In genomic region chr2:128261245-128262128, GRCh38 we compare ENCODE assay signal across 11 cellular contexts. TPM values are rescaled to one million over a fixed set of nuclear protein-coding genes. Genes with fewer than 3 reads are reported as not detected.
DNase-seq lines count a peak whose midpoint lies in the region; ATAC-seq and TF ChIP-seq lines count a peak whose summit lies in the region.
"Had no signal": no experiment of that assay in that cellular context is flagged by ENCODE, and none has a peak within 500 bp of the region (broad histone marks: within the 10 kb centered on the region; RNA-seq: fewer than 3 reads in every experiment).

No MANE protein-coding gene starts in this region.

- intact Hi-C loops in left ventricle myocardium superior (cut with micrococcal nuclease) (no loop called here), sigmoid colon (cut with DNase I) (no loop called here), colonic mucosa (cut with DNase I) (no loop called here)

- 85 to 87% methylated on average over 26 of the region's 26 CpGs for WGBS in sigmoid colon, 2 donors

- DNase-seq in GM23338 (ENCODE audit: low spot score) (no peak), SW480 (ENCODE audit: low spot score) (peak; percentile 44), left ventricle myocardium superior (no peak), sigmoid colon (no peak), kidney glomerular epithelial cell (lab: John Stamatoyannopoulos, UW) (no peak), colonic mucosa (no peak)
- DNase-seq in stimulated activated naive CD4-positive, alpha-beta T cell (lab: John Stamatoyannopoulos, UW), result no peak
- DNase-seq: activated T-cell treated with anti-CD3 and anti-CD28 coated beads, Interleukin-2, amount 50 U/mL, for 72 hours; immature natural killer cell; NCI-H2227 treated with DMSO at 0.1 percent for 48 hours had no signal

- H3K27ac ChIP-seq in GM23338 (ENCODE audit: low read depth), result peak overlapping the region; percentile 36
- peak overlapping the region in 3 of 4 donors; percentile 59 to 74 (median 70) for H3K27ac ChIP-seq in sigmoid colon
- no peak overlapping the region for H3K27ac ChIP-seq in colonic mucosa

- TF ChIP-seq POLR2A in sigmoid colon (IDR thresholded peaks at IDR 0.05), result no peak

- no peak for TF ChIP-seq EP300 in sigmoid colon (IDR thresholded peaks at IDR 0.05)

- H3K27me3 Mint-ChIP-seq in GM23338 (ENCODE audit: insufficient read depth, low read depth, poor library complexity), result peaks cover 26% of the 10 kb centered on the region

- H3K36me3 Mint-ChIP-seq in GM23338 (ENCODE audit: low read depth), result peaks cover 4% of the 10 kb centered on the region; the same call in 2 of the 3 replicates
- H3K36me3 Mint-ChIP-seq: immature natural killer cell had no signal

- ATAC-seq in GM23338 (peak; percentile 24), left ventricle myocardium superior (peak; percentile 12), HG03432 (IDR thresholded peaks at IDR 0.05; ENCODE audit: unreplicated experiment) (no peak)
- ATAC-seq: activated T-cell treated with anti-CD3 and anti-CD28 coated beads, Interleukin-2, amount 50 U/mL, for 72 hours had no signal

- TF ChIP-seq CTCF in GM23338 (conservative IDR thresholded peaks at IDR 0.05; ENCODE audit: low read depth in 2 of 2) (no peak), sigmoid colon (IDR thresholded peaks at IDR 0.05) (no peak), colonic mucosa (IDR thresholded peaks at IDR 0.05) (no peak)

- H3K9me2 ChIP-seq in GM23338 (ENCODE audit: insufficient read depth), result no peaks in the 10 kb centered on the region

- H3K9me3 ChIP-seq in sigmoid colon, result no peaks in the 10 kb centered on the region
- no peaks in the 10 kb centered on the region for H3K9me3 ChIP-seq in colonic mucosa

- no peak overlapping the region for H3K9ac ChIP-seq in colonic mucosa (ENCODE audit: low read depth in 2 of 2, low read length in 2 of 2)

- no peaks in the 10 kb centered on the region for H3K79me2 ChIP-seq in GM23338 (replicated peaks; ENCODE audit: insufficient read depth)

- H3K27ac Mint-ChIP-seq in GM23338, result peak overlapping the region; percentile 93
- H3K27ac Mint-ChIP-seq: activated T-cell treated with anti-CD3 and anti-CD28 coated beads, Interleukin-2, amount 50 U/mL, for 72 hours; immature natural killer cell had no signal

- peak overlapping the region; percentile 46; the same call in 1 of the 2 replicates for H3K4me2 ChIP-seq in GM23338

- no peaks in the 10 kb centered on the region for H4K20me1 ChIP-seq in GM23338 (replicated peaks; ENCODE audit: insufficient read depth)

- 0 out of 2 replicates have a peak, but pooled peaks cover 4% of the 10 kb centered on the region for H3F3A ChIP-seq in GM23338 (replicated peaks; ENCODE audit: low read depth)

- no peak overlapping the region for H3K4me3 Mint-ChIP-seq in GM23338
- H3K4me3 Mint-ChIP-seq: activated T-cell treated with anti-CD3 and anti-CD28 coated beads, Interleukin-2, amount 50 U/mL, for 72 hours; immature natural killer cell had no signal

- H3K4me1 Mint-ChIP-seq in GM23338, result peaks cover 17% of the 10 kb centered on the region

- no peaks in the 10 kb centered on the region for H3K9me3 Mint-ChIP-seq in GM23338
- H3K9me3 Mint-ChIP-seq: activated T-cell treated with anti-CD3 and anti-CD28 coated beads, Interleukin-2, amount 50 U/mL, for 72 hours; immature natural killer cell had no signal

- H2AFZ ChIP-seq in GM23338, result peak overlapping the region; percentile 5; the same call in 1 of the 2 replicates

- H3K36me3 ChIP-seq in GM23338 (ENCODE audit: insufficient read depth), result no peaks in the 10 kb centered on the region
- H3K36me3 ChIP-seq in sigmoid colon, result no peaks in the 10 kb centered on the region
- no peaks in the 10 kb centered on the region for H3K36me3 ChIP-seq in colonic mucosa

- 0 out of 2 replicates have a peak, but pooled peaks cover 4% of the 10 kb centered on the region for H3K4me1 ChIP-seq in GM23338 (ENCODE audit: insufficient read depth)
- peaks cover 0 to 13% (median 4%) of the 10 kb centered on the region in 4 donors for H3K4me1 ChIP-seq in sigmoid colon
- no peaks in the 10 kb centered on the region for H3K4me1 ChIP-seq in colonic mucosa

- H3K4me3 ChIP-seq in GM23338, result no peak overlapping the region; the same call in 1 of the 2 replicates
- H3K4me3 ChIP-seq in sigmoid colon, result no peak overlapping the region
- no peak overlapping the region for H3K4me3 ChIP-seq in colonic mucosa

- H3K27me3 ChIP-seq in GM23338 (ENCODE audit: insufficient read depth) (no peaks in the 10 kb centered on the region), sigmoid colon (no peaks in the 10 kb centered on the region), colonic mucosa (no peaks in the 10 kb centered on the region)

TF ChIP-seq in GM23338, 12 proteins besides CTCF, POLR2A, EP300 and RAD21:
- TF ChIP-seq EZH2 (IDR thresholded peaks at IDR 0.05; ENCODE audit: low read depth, unreplicated experiment) (no peak), JUNB (IDR thresholded peaks at IDR 0.05; ENCODE audit: unreplicated experiment) (no peak), POLR2AphosphoS5 (IDR thresholded peaks at IDR 0.05; ENCODE audit: low read depth) (peak; percentile 5; the same call in 1 of the 2 replicates), ZNF462 (CRISPR knock-in tag; IDR thresholded peaks at IDR 0.05) (no peak), EZH2phosphoT487 (IDR thresholded peaks at IDR 0.05; ENCODE audit: unreplicated experiment) (no peak)

RNA-seq across cellular contexts. Expression of gene HS6ST1, which starts 57.2 kb away (rescaled TPM):
- 76.4 and 106 TPM in 2 replicates for total RNA-seq in GM23338 (2014; rRNA removed; shearing (Covaris generic))
- polyA plus RNA-seq in GM23338 (2016; fragmentation: Nextera tagmentation; extraction: Ambion mirVana) (21.1 and 22.5 TPM in 2 replicates), sigmoid colon (10 to 100 TPM; 12.0 to 25.1 (median 12.7) TPM)
- total RNA-seq in left ventricle myocardium superior (35.2 TPM), sigmoid colon (10 to 100 TPM; 13.2 to 27.4 (median 17.1) TPM), colonic mucosa (10 to 100 TPM; 19.3 to 22.9 TPM)
